Comparison of ENCODE assay signal across 9 cellular contexts in genomic region chr13:76886005-76886291, GRCh38. TPM values are rescaled to one million over a fixed set of nuclear protein-coding genes. Genes with fewer than 3 reads are reported as not detected.
DNase-seq lines count a peak whose midpoint lies in the region; ATAC-seq, FAIRE-seq and TF ChIP-seq lines count a peak whose summit lies in the region.
"Had no signal": no experiment of that assay in that cellular context is flagged by ENCODE, and none has a peak within 500 bp of the region (broad histone marks: within the 10 kb centered on the region; RNA-seq: fewer than 3 reads in every experiment).

No MANE protein-coding gene starts in this region.

- no CpG with 5 or more reads among the region's 37 CpGs for WGBS in gastroesophageal sphincter (ENCODE audit: low coverage in 1 of 2), 2 donors
- 0% methylated on average over 20 to 37 of the region's 37 CpGs for WGBS in small intestine, 3 donors

- TF ChIP-seq CTCF in gastroesophageal sphincter (IDR thresholded peaks at IDR 0.05), result no peak

- H3K36me3 ChIP-seq in gastroesophageal sphincter, result no peaks in the 10 kb centered on the region
- H3K36me3 ChIP-seq in small intestine (ENCODE audit: control insufficient read depth in 2 of 2, insufficient read depth in 2 of 2, low read length in 2 of 2), result no peaks in the 10 kb centered on the region

- H3K27ac ChIP-seq in gastroesophageal sphincter, result peak overlapping the region; percentile 45 to 95 (median 92)
- peak overlapping the region in 1 of 2 donors; percentile 76 for H3K27ac ChIP-seq in small intestine (ENCODE audit: low read depth in 1 of 2, low read length in 1 of 2)

- no peak for TF ChIP-seq EP300 in gastroesophageal sphincter (IDR thresholded peaks at IDR 0.05)

- H3K9me3 ChIP-seq in T-helper 17 cell (ENCODE audit: control insufficient read depth, low read length, poor library complexity, severe bottlenecking), result no peaks in the 10 kb centered on the region
- H3K9me3 ChIP-seq in gastroesophageal sphincter, result no peaks in the 10 kb centered on the region
- no peaks in the 10 kb centered on the region for H3K9me3 ChIP-seq in small intestine (ENCODE audit: control insufficient read depth, low read depth)

- peak overlapping the region; percentile 89 for H3K4me3 Mint-ChIP-seq in T-helper 17 cell

- peaks cover 3% of the 10 kb centered on the region for H3K36me3 Mint-ChIP-seq in T-helper 17 cell (ENCODE audit: low read depth)

- H3K4me1 ChIP-seq in gastroesophageal sphincter (peaks cover 0 to 54% (median 0%) of the 10 kb centered on the region in 3 donors), small intestine (ENCODE audit: control insufficient read depth in 2 of 2, insufficient read depth in 1 of 2, low read depth in 1 of 2, low read length in 1 of 2) (peaks cover 0 to 3% of the 10 kb centered on the region in 2 donors)

- peaks cover 36% of the 10 kb centered on the region for H3K27me3 Mint-ChIP-seq in T-helper 17 cell

- H3K27me3 ChIP-seq in gastroesophageal sphincter, result no peaks in the 10 kb centered on the region
- no peaks in the 10 kb centered on the region for H3K27me3 ChIP-seq in small intestine (ENCODE audit: control insufficient read depth in 2 of 2, insufficient read depth in 2 of 2, low read length in 2 of 2)

- H3K27ac Mint-ChIP-seq in T-helper 17 cell, result no peak overlapping the region

- H3K4me3 ChIP-seq in gastroesophageal sphincter (peak overlapping the region; percentile 57 to 95), small intestine (ENCODE audit: low read depth in 1 of 2, low read length in 2 of 2) (peak overlapping the region; percentile 57 to 60)

- TF ChIP-seq POLR2A in gastroesophageal sphincter (IDR thresholded peaks at IDR 0.05), result no peak

- no peak for FAIRE-seq in small intestine (lab: Jason Lieb, UNC)
- FAIRE-seq: G401.6 had no signal

- DNase-seq in activated CD8-positive, alpha-beta memory T cell treated with anti-CD3 and anti-CD28 coated beads, Interleukin-2, amount 50 U/mL, for 24 hours (ENCODE audit: extremely low read depth), result peak; percentile 2
- no peak for DNase-seq in activated CD8-positive, alpha-beta memory T cell treated with anti-CD3 and anti-CD28 coated beads, Interleukin-2, amount 50 U/mL, for 48 hours
- peak in 1 of 3 donors; percentile 27 for DNase-seq in T-helper 17 cell
- no peak for DNase-seq in small intestine
- no peak for DNase-seq in DMS153 treated with DMSO at 0.1 percent for 48 hours (lab: John Stamatoyannopoulos, UW; ENCODE audit: unreplicated experiment)
- DNase-seq in NCI-H1092 treated with DMSO at 0.1 percent for 48 hours (lab: John Stamatoyannopoulos, UW), result no peak
- DNase-seq in NCI-H2029 (lab: John Stamatoyannopoulos, UW), result no peak

- peak; percentile 43 for ATAC-seq in T-helper 17 cell
- ATAC-seq in gastroesophageal sphincter, result no peak

- peaks cover 17% of the 10 kb centered on the region for H3K4me1 Mint-ChIP-seq in T-helper 17 cell

RNA-seq across cellular contexts. Expression of gene KCTD12, which starts 0.3 kb away (rescaled TPM):
- total RNA-seq in T-helper 17 cell (1 to 10 TPM; 3.8 to 4.6 TPM), gastroesophageal sphincter (100 to 1,000 TPM in 3 of 4 donors, 10 to 100 TPM in 1; 88.9 to 192 (median 128) TPM)
- polyA plus RNA-seq in small intestine, result 10 to 100 TPM in 1 of 3 donors, 1 to 10 TPM in 2; 2.5 to 38.9 (median 9.5) TPM

Comparison
In these comparisons a context has a peak if more than half of its experiments do, and no peak if none do; other contexts are left out.
1. RNA of gene KCTD12, which starts 0.3 kb away (total RNA-seq): 88.9 to 192 TPM in gastroesophageal sphincter; 3.8 to 4.6 TPM in T-helper 17 cell; every median in the first group is over 10 times any median in the second.